In the genomic region with DNA sequence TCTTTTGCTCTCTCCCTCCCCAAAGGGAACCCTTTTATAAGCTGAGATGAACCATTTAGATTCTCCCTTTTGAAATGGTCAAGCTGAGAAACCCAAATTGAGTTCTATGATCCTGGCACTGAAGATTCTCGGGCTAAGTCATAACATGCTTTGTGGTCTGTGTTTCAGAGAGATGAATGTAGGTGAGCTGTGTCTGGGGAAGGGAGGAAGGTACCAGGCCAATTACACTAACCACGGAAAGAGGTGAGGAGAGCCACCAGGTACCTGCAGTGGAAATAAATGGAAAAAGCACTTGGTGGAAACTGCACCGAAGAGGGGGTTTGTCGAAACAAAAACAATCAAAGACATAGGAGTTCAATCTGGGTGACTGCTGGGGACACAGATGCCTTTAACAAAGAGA, we compare ENCODE assay signal across 8 cellular contexts. TPM values are rescaled to one million over a fixed set of nuclear protein-coding genes. Genes with fewer than 3 reads are reported as not detected.
A peak's percentile ranks its signal among the peaks of the same experiment; 100 is the strongest.
DNase-seq lines count a peak whose midpoint lies in the region; ATAC-seq and FAIRE-seq lines count a peak whose summit lies in the region.

No MANE protein-coding gene starts in this region.

- H3K36me3 Mint-ChIP-seq in IgD-negative memory B cell, result peaks cover 3% of the 10 kb centered on the region

- H3K27me3 Mint-ChIP-seq in IgD-negative memory B cell, result peaks cover 3% of the 10 kb centered on the region
- no peaks in the 10 kb centered on the region for H3K27me3 Mint-ChIP-seq in stimulated activated naive CD8-positive, alpha-beta T cell treated with anti-CD3 and anti-CD28 coated beads, Interleukin-15, amount 100 ng/mL, for 72 hours

- FAIRE-seq in frontal cortex (lab: Jason Lieb, UNC), result no peak

- DNase-seq in epithelial cell of prostate (ENCODE audit: low read depth, low spot score) (peak; percentile 57), frontal cortex (ENCODE audit: low spot score in 2 of 2) (no peak), GM19240 (ENCODE audit: insufficient read length, low spot score) (no peak)
- peak in 1 of 2 donors; percentile 38 for DNase-seq in stimulated activated naive CD8-positive, alpha-beta T cell treated with anti-CD3 and anti-CD28 coated beads, Interleukin-15, amount 100 ng/mL, for 72 hours

- H3K27ac Mint-ChIP-seq in IgD-negative memory B cell, result peak overlapping the region in 2 of 3 donors; percentile 39 to 99
- peak overlapping the region; percentile 68 to 84 for H3K27ac Mint-ChIP-seq in stimulated activated naive CD8-positive, alpha-beta T cell treated with anti-CD3 and anti-CD28 coated beads, Interleukin-15, amount 100 ng/mL, for 72 hours

- no peaks in the 10 kb centered on the region for H3K9me3 Mint-ChIP-seq in IgD-negative memory B cell
- H3K9me3 Mint-ChIP-seq in stimulated activated naive CD8-positive, alpha-beta T cell treated with anti-CD3 and anti-CD28 coated beads, Interleukin-15, amount 100 ng/mL, for 72 hours, result no peaks in the 10 kb centered on the region

- H3K27ac ChIP-seq in epithelial cell of prostate, result peak overlapping the region; percentile 72

- peaks cover 52 to 56% (median 54%) of the 10 kb centered on the region in 3 donors for H3K4me1 Mint-ChIP-seq in IgD-negative memory B cell
- peaks cover 66% of the 10 kb centered on the region for H3K4me1 Mint-ChIP-seq in stimulated activated naive CD8-positive, alpha-beta T cell treated with anti-CD3 and anti-CD28 coated beads, Interleukin-15, amount 100 ng/mL, for 72 hours

- peak; percentile 30 for ATAC-seq in GM21381 (IDR thresholded peaks at IDR 0.05; ENCODE audit: unreplicated experiment)
- peak; percentile 74 for ATAC-seq in stimulated activated naive CD8-positive, alpha-beta T cell treated with anti-CD3 and anti-CD28 coated beads, Interleukin-15, amount 100 ng/mL, for 72 hours
- ATAC-seq in HG03175 (IDR thresholded peaks at IDR 0.05; ENCODE audit: unreplicated experiment), result no peak
- no peak for ATAC-seq in GM21825 (IDR thresholded peaks at IDR 0.05; ENCODE audit: unreplicated experiment)

- H3K4me3 Mint-ChIP-seq in IgD-negative memory B cell, result peak overlapping the region; percentile 26 to 99 (median 72)
- peak overlapping the region; percentile 64 to 97 for H3K4me3 Mint-ChIP-seq in stimulated activated naive CD8-positive, alpha-beta T cell treated with anti-CD3 and anti-CD28 coated beads, Interleukin-15, amount 100 ng/mL, for 72 hours

RNA-seq across cellular contexts. Expression of gene MRPL44, which starts 1.0 kb away (rescaled TPM):
- 39.8 TPM for polyA plus RNA-seq in IgD-negative memory B cell
- 106 TPM for total RNA-seq in frontal cortex

RNA-seq across cellular contexts. Expression of gene WDFY1, which starts 11.1 kb away (rescaled TPM):
- polyA plus RNA-seq in IgD-negative memory B cell, result 36.1 TPM
- 50.5 TPM for total RNA-seq in frontal cortex

Comparison
In these comparisons a context has a peak if more than half of its experiments do, and no peak if none do; other contexts are left out.
1. ATAC-seq: peak in GM21381 (single experiment) and stimulated activated naive CD8-positive, alpha-beta T cell treated with anti-CD3 and anti-CD28 coated beads, Interleukin-15, amount 100 ng/mL, for 72 hours (single experiment); none in HG03175 (single experiment) and GM21825 (single experiment).